9 cellular contexts compared by ENCODE assay signal in genomic region chr13:113981201-113981605, GRCh38. TPM values are rescaled to one million over a fixed set of nuclear protein-coding genes. Genes with fewer than 3 reads are reported as not detected.
DNase-seq lines count a peak whose midpoint lies in the region; ATAC-seq and TF ChIP-seq lines count a peak whose summit lies in the region.
"Had no signal": no experiment of that assay in that cellular context is flagged by ENCODE, and none has a peak within 500 bp of the region (broad histone marks: within the 10 kb centered on the region; RNA-seq: fewer than 3 reads in every experiment).

No MANE protein-coding gene starts in this region.

- no peak overlapping the region for H3K14ac ChIP-seq in IMR-90 (replicated peaks; ENCODE audit: low read depth, low read length)

- ATAC-seq in IMR-90 (ENCODE audit: low read depth) (no peak), heart left ventricle (peak in 3 of 4 donors; percentile 70 to 75 (median 73))
- ATAC-seq in stimulated activated memory B cell treated with anti-CD40 and anti-IgM and Interleukin-4, amounts not matched to agents 10 μg/mL and 1 μg/mL and 100 μg/mL, for 72 hours: no peak

- H3K27me3 Mint-ChIP-seq in stimulated activated memory B cell treated with anti-CD40 and anti-IgM and Interleukin-4, amounts not matched to agents 10 μg/mL and 1 μg/mL and 100 μg/mL, for 72 hours: no peaks in the 10 kb centered on the region
- peaks cover 10% of the 10 kb centered on the region for H3K27me3 Mint-ChIP-seq in endothelial cell (ENCODE audit: unreplicated experiment)

- TF ChIP-seq POLR2A in IMR-90 (IDR thresholded peaks at IDR 0.05; ENCODE audit: low read depth, low read length): no peak
- TF ChIP-seq POLR2A in heart left ventricle (IDR thresholded peaks at IDR 0.05): no peak

- peaks cover 17% of the 10 kb centered on the region for H4K20me1 ChIP-seq in IMR-90 (ENCODE audit: insufficient read depth, low read length)

- no peak overlapping the region for H2AK5ac ChIP-seq in IMR-90 (ENCODE audit: low read depth, low read length)

- H3K4me1 ChIP-seq in IMR-90 (ENCODE audit: control insufficient read depth, insufficient read depth, low read length): peaks cover 10% of the 10 kb centered on the region
- peaks cover 0 to 13% (median 1%) of the 10 kb centered on the region in 12 donors for H3K4me1 ChIP-seq in heart left ventricle

- H3K56ac ChIP-seq in IMR-90 (ENCODE audit: extremely low read depth, insufficient read depth, low read length): no peak overlapping the region

- H3K27ac Mint-ChIP-seq in stimulated activated memory B cell treated with anti-CD40 and anti-IgM and Interleukin-4, amounts not matched to agents 10 μg/mL and 1 μg/mL and 100 μg/mL, for 72 hours: peak overlapping the region; percentile 7
- no peak overlapping the region for H3K27ac Mint-ChIP-seq in endothelial cell (ENCODE audit: unreplicated experiment)

- H3K4me1 Mint-ChIP-seq in stimulated activated memory B cell treated with anti-CD40 and anti-IgM and Interleukin-4, amounts not matched to agents 10 μg/mL and 1 μg/mL and 100 μg/mL, for 72 hours: peaks cover 6% of the 10 kb centered on the region
- H3K4me1 Mint-ChIP-seq in endothelial cell (ENCODE audit: unreplicated experiment): peaks cover 3% of the 10 kb centered on the region

- H3K27ac ChIP-seq in IMR-90 (ENCODE audit: insufficient read depth, low read length) (no peak overlapping the region), heart left ventricle (no peak overlapping the region)

- H3K18ac ChIP-seq in IMR-90 (ENCODE audit: low read depth, low read length): no peak overlapping the region

- no peak overlapping the region for H3K4me2 ChIP-seq in IMR-90 (ENCODE audit: low read depth, low read length)

- no peak overlapping the region for H3K9ac ChIP-seq in IMR-90 (ENCODE audit: low read depth, low read length)

- CTCF ChIA-PET in IMR-90 (lab: Yijun Ruan, JAX): no interaction called here

- H3K36me3 Mint-ChIP-seq in stimulated activated memory B cell treated with anti-CD40 and anti-IgM and Interleukin-4, amounts not matched to agents 10 μg/mL and 1 μg/mL and 100 μg/mL, for 72 hours: peaks cover 76% of the 10 kb centered on the region
- H3K36me3 Mint-ChIP-seq in endothelial cell (ENCODE audit: low read depth, unreplicated experiment): peaks cover 31% of the 10 kb centered on the region

- no peak overlapping the region for H2BK5ac ChIP-seq in IMR-90 (ENCODE audit: low read depth, low read length, poor library complexity, severe bottlenecking)

- dilution Hi-C loops in IMR-90 (cut with HindIII; ENCODE audit: low sequenced_read_pairs, unreplicated experiment): no loop called here

- no peak overlapping the region for H2AFZ ChIP-seq in IMR-90 (replicated peaks; ENCODE audit: low read length, poor library complexity)

- TF ChIP-seq CTCF in IMR-90 (conservative IDR thresholded peaks at IDR 0.05; ENCODE audit: low read depth, low read length) (no peak), heart left ventricle (IDR thresholded peaks at IDR 0.05) (no peak), endothelial cell (IDR thresholded peaks at IDR 0.05; ENCODE audit: unreplicated experiment) (no peak)

- peaks cover 56% of the 10 kb centered on the region for H3K36me3 ChIP-seq in IMR-90 (ENCODE audit: control insufficient read depth, insufficient read depth, low read length)
- peaks cover 0 to 62% (median 17%) of the 10 kb centered on the region in 9 donors for H3K36me3 ChIP-seq in heart left ventricle

- no peak overlapping the region for H3K4me3 ChIP-seq in IMR-90 (ENCODE audit: insufficient read depth, low read depth, low read length)
- no peak overlapping the region for H3K4me3 ChIP-seq in heart left ventricle

- H2BK20ac ChIP-seq in IMR-90 (ENCODE audit: low read depth, low read length): no peak overlapping the region

- TF ChIP-seq RAD21 in IMR-90 (IDR thresholded peaks at IDR 0.05; ENCODE audit: low read length): no peak

- H3K23ac ChIP-seq in IMR-90 (ENCODE audit: low read depth, low read length): no peak overlapping the region

- intact Hi-C loops in IMR-90 (cut with micrococcal nuclease): no loop called here
- intact Hi-C loops in heart left ventricle (cut with DNase I): no loop called here

- H3K9me3 ChIP-seq in IMR-90 (ENCODE audit: control insufficient read depth, insufficient read depth, low read length) (no peaks in the 10 kb centered on the region), heart left ventricle (no peaks in the 10 kb centered on the region)

- DNase-seq in IMR-90 (no peak), NCI-H510A treated with DMSO at 0.1 percent for 48 hours (lab: John Stamatoyannopoulos, UW) (peak; percentile 94), heart left ventricle (peak in 3 of 5 donors; percentile 61 to 72 (median 64)), SW 1271 (lab: John Stamatoyannopoulos, UW) (no peak), endothelial cell (ENCODE audit: low spot score) (no peak), GM03348 (ENCODE audit: low spot score) (no peak)
- no peak for DNase-seq in activated CD4-positive, CD25-positive, alpha-beta regulatory T cell treated with anti-CD3 and anti-CD28 coated beads, Interleukin-2, amount 50 U/mL, for 72 hours
- DNase-seq: activated CD4-positive, alpha-beta T cell treated with anti-CD3 and anti-CD28 coated beads, Interleukin-2, amount 50 U/mL, for 1 hour had no signal

- H3K4ac ChIP-seq in IMR-90 (ENCODE audit: low read depth, low read length): no peak overlapping the region

- no peak overlapping the region for H2BK15ac ChIP-seq in IMR-90 (ENCODE audit: low read depth, low read length)

- H3K9me3 Mint-ChIP-seq in stimulated activated memory B cell treated with anti-CD40 and anti-IgM and Interleukin-4, amounts not matched to agents 10 μg/mL and 1 μg/mL and 100 μg/mL, for 72 hours: peaks cover 6% of the 10 kb centered on the region
- peaks cover 5% of the 10 kb centered on the region for H3K9me3 Mint-ChIP-seq in endothelial cell (ENCODE audit: unreplicated experiment)

- H4K5ac ChIP-seq in IMR-90 (ENCODE audit: low read depth, low read length): no peak overlapping the region

- H2BK120ac ChIP-seq in IMR-90 (ENCODE audit: low read depth, low read length): no peak overlapping the region

- peak overlapping the region; percentile 61 for H2AK9ac ChIP-seq in IMR-90 (replicated peaks; ENCODE audit: low read depth, low read length, poor library complexity)

- H3K4me3 Mint-ChIP-seq in stimulated activated memory B cell treated with anti-CD40 and anti-IgM and Interleukin-4, amounts not matched to agents 10 μg/mL and 1 μg/mL and 100 μg/mL, for 72 hours: no peak overlapping the region
- no peak overlapping the region for H3K4me3 Mint-ChIP-seq in endothelial cell (ENCODE audit: unreplicated experiment)

- peaks cover 26% of the 10 kb centered on the region for H3K9me1 ChIP-seq in IMR-90 (ENCODE audit: insufficient read depth, low read length)

- H4K91ac ChIP-seq in IMR-90 (ENCODE audit: insufficient read depth, low read depth, low read length): no peak overlapping the region

- peaks cover 6 to 44% of the 10 kb centered on the region in 2 experiments; a peak in 3 of 4 replicates for H3K79me1 ChIP-seq in IMR-90 (ENCODE audit: low read depth in 1 of 2, low read length in 2 of 2)

- 100% methylated on average over 2 of the region's 16 CpGs; no CpG with 5 or more reads in 1 of the 2 experiments for WGBS in IMR-90 (ENCODE audit: extremely low coverage in 2 of 2, insufficient read length in 1 of 2), 2 experiments
- 56 to 81% (median 75%) methylated on average over 10 to 16 of the region's 16 CpGs for WGBS in heart left ventricle, 4 donors

- in situ Hi-C loops in IMR-90 (cut with MboI; ENCODE audit: low sequenced_read_pairs): no loop called here

- POLR2A ChIA-PET in IMR-90 (lab: Charles Lee; ENCODE audit: unreplicated experiment): no interaction called here

- no TSS peak for BruUV-seq in IMR-90 (replicated peaks; lab: Mats Ljungman, UMichigan)

- no peak overlapping the region for H4K8ac ChIP-seq in IMR-90 (ENCODE audit: low read depth in 2 of 2, low read length in 2 of 2)

- H3K27me3 ChIP-seq in IMR-90 (ENCODE audit: control insufficient read depth, insufficient read depth, low read length) (no peaks in the 10 kb centered on the region), heart left ventricle (no peaks in the 10 kb centered on the region)

TF ChIP-seq in IMR-90, 13 proteins besides CTCF, POLR2A, EP300 and RAD21:
- no peak for TF ChIP-seq USF2 (IDR thresholded peaks at IDR 0.05; ENCODE audit: low read depth, low read length)
- no peak for TF ChIP-seq NFE2L2 (IDR thresholded peaks at IDR 0.05; ENCODE audit: low read depth, low read length)
- no peak for TF ChIP-seq RFX5 (IDR thresholded peaks at IDR 0.05; ENCODE audit: low read depth, low read length)
TF ChIP-seq in IMR-90: peak in this region for 0.

RNA-seq across cellular contexts. Expression of gene C13orf46, which starts 7.3 kb away (rescaled TPM):
- total RNA-seq in IMR-90 (2012; rRNA removed) (under 0.01 TPM in 2 replicates), heart left ventricle (1 to 10 TPM in 1 of 9 donors, under 1 TPM in 7, not detected in 1; 0.07 to 3.1 (median 0.43) TPM), endothelial cell (ENCODE audit: unreplicated experiment) (1.5 TPM)
- polyA plus RNA-seq in IMR-90 (2012; rRNA removed) (2.1 and 2.5 TPM in 2 replicates), heart left ventricle (under 1 TPM; 0.15 to 0.18 TPM)
- polyA plus RNA-seq in IMR-90 (2012; cell fraction: cytosol; rRNA removed): 1.7 and 1.8 TPM in 2 replicates
- polyA plus RNA-seq in IMR-90 (2012; cell fraction: nucleus; rRNA removed; ENCODE audit: low replicate concordance): 8.9 and 10.0 TPM in 2 replicates

Comparison
In these comparisons a context has a peak if more than half of its experiments do, and no peak if none do; other contexts are left out.
1. ATAC-seq: peak in heart left ventricle (3 of 4); none in IMR-90 (single experiment) and stimulated activated memory B cell treated with anti-CD40 and anti-IgM and Interleukin-4, amounts not matched to agents 10 μg/mL and 1 μg/mL and 100 μg/mL, for 72 hours (single experiment).
2. DNase-seq: peak in NCI-H510A treated with DMSO at 0.1 percent for 48 hours (single experiment) and heart left ventricle (3 of 5); none in IMR-90 (single experiment), SW 1271 (0 of 2), activated CD4-positive, CD25-positive, alpha-beta regulatory T cell treated with anti-CD3 and anti-CD28 coated beads, Interleukin-2, amount 50 U/mL, for 72 hours (single experiment), endothelial cell (single experiment) and GM03348 (single experiment).